13 cellular contexts compared by ENCODE assay signal in genomic region chr5:34977934-34978616, GRCh38. TPM values are rescaled to one million over a fixed set of nuclear protein-coding genes. Genes with fewer than 3 reads are reported as not detected.
A peak's percentile ranks its signal among the peaks of the same experiment; 100 is the strongest.
DNase-seq lines count a peak whose midpoint lies in the region; ATAC-seq and TF ChIP-seq lines count a peak whose summit lies in the region.
"Had no signal": no experiment of that assay in that cellular context is flagged by ENCODE, and none has a peak within 500 bp of the region (broad histone marks: within the 10 kb centered on the region; RNA-seq: fewer than 3 reads in every experiment).

No MANE protein-coding gene starts in this region.

- TF ChIP-seq CTCF in GM10248 (IDR thresholded peaks at IDR 0.05; ENCODE audit: control extremely low read depth, extremely low read depth, low read depth, missing control alignments) = no peak

- DNase-seq in GM10248 (ENCODE audit: extremely low spot score) (peak; percentile 29), OCI-M1 (lab: John Stamatoyannopoulos, UW) (no peak), left ventricle myocardium superior (no peak), NCI-H1105 (lab: John Stamatoyannopoulos, UW) (no peak)
- no peak for DNase-seq in stimulated activated CD8-positive, alpha-beta memory T cell treated with anti-CD3 and anti-CD28 coated beads, Interleukin-4, amount 100 ng/mL, for 48 hours
- DNase-seq: 8988T; CD8-positive, alpha-beta memory T cell; GDM1; mammary epithelial cell; small intestine had no signal

- ATAC-seq in GM19452 (IDR thresholded peaks at IDR 0.05; ENCODE audit: unreplicated experiment) (peak; percentile 86), HG02763 (IDR thresholded peaks at IDR 0.05; ENCODE audit: unreplicated experiment) (peak; percentile 94), HG03354 (IDR thresholded peaks at IDR 0.05; ENCODE audit: poor library complexity, severe bottlenecking, unreplicated experiment) (peak; percentile 98), left ventricle myocardium superior (no peak)

- POLR2A ChIA-PET in GM10248 (lab: Yijun Ruan, JAX) = no interaction called here

- CTCF ChIA-PET in GM10248 (lab: Yijun Ruan, JAX) = interaction anchor here (0.8 to 2.2 kb wide), 6 partner anchors 10 to 53 kb away, joined by 3 to 15 read pairs (median 4); no protein-coding TSS in a partner anchor

- intact Hi-C loops in left ventricle myocardium superior (cut with micrococcal nuclease) = no loop called here

RNA-seq across cellular contexts. Expression of gene DNAJC21, which starts 48.7 kb away (rescaled TPM):
- total RNA-seq in left ventricle myocardium superior = 54.8 TPM
